ENCODE assay signal across 17 cellular contexts in the genomic region with DNA sequence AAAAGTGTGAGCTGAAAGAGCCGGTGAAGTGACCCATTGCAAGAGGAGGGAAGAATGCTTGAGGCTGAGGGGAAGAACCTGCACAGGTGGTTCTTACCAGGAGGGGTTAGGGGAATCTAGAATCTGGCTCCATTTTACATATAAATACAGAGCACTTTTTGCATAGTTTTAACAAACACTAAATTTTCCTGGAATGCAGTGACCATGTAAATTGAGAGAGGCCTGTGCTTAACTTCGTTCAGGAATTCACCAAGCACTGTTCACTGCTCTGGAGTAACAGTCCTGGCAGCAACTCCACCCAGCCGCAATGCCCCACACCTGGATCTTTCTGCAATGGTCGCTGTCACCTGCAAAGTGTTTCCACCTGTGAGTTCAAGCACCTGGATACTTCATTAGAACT. TPM values are rescaled to one million over a fixed set of nuclear protein-coding genes. Genes with fewer than 3 reads are reported as not detected.
DNase-seq lines count a peak whose midpoint lies in the region; ATAC-seq, FAIRE-seq and TF ChIP-seq lines count a peak whose summit lies in the region.
"Had no signal": no experiment of that assay in that cellular context is flagged by ENCODE, and none has a peak within 500 bp of the region (broad histone marks: within the 10 kb centered on the region; RNA-seq: fewer than 3 reads in every experiment).

No MANE protein-coding gene starts in this region.

- no peak for FAIRE-seq in GM12878 (lab: Jason Lieb, UNC)
- FAIRE-seq: G401.6, GM12892, GM18507 had no signal

- no peaks in the 10 kb centered on the region for H3K9me2 ChIP-seq in hepatocyte (replicated peaks; ENCODE audit: insufficient read depth)

- no peaks in the 10 kb centered on the region for H3K36me3 Mint-ChIP-seq in Caco-2 (ENCODE audit: insufficient read depth, unreplicated experiment)
- H3K36me3 Mint-ChIP-seq in activated T-cell treated with anti-CD3 and anti-CD28 coated beads, Interleukin-2, amount 50 U/mL, for 72 hours (ENCODE audit: insufficient read depth in 2 of 2): no peaks in the 10 kb centered on the region
- H3K36me3 Mint-ChIP-seq: CD8-positive, alpha-beta T cell had no signal

- SMC1A ChIA-PET in GM12878 (lab: Charles Lee; ENCODE audit: uncharacterized antibody, unreplicated experiment): no interaction called here

- no peaks in the 10 kb centered on the region for H4K20me1 ChIP-seq in GM12878 (ENCODE audit: control insufficient read depth, insufficient read depth)
- H4K20me1 ChIP-seq in hepatocyte (ENCODE audit: insufficient read depth, poor library complexity, severe bottlenecking): no peaks in the 10 kb centered on the region
- H4K20me1 ChIP-seq: BLaER1 treated with 17β-estradiol and CSF1 and Interleukin-3, amounts not matched to agents 10 nM and 100 nM had no signal

- ATAC-seq in GM12878: no peak
- ATAC-seq in activated T-cell treated with anti-CD3 and anti-CD28 coated beads, Interleukin-2, amount 50 U/mL, for 72 hours (replicated peaks in 1 of 2): no peak
- ATAC-seq: CD8-positive, alpha-beta T cell had no signal

- H3K27me3 Mint-ChIP-seq in Caco-2 (ENCODE audit: insufficient read depth, unreplicated experiment): no peaks in the 10 kb centered on the region
- H3K27me3 Mint-ChIP-seq in activated T-cell treated with anti-CD3 and anti-CD28 coated beads, Interleukin-2, amount 50 U/mL, for 72 hours (ENCODE audit: low read depth): peaks cover 31% of the 10 kb centered on the region

- H2AFZ ChIP-seq in GM12878 (ENCODE audit: control insufficient read depth, low read depth, low read length): no peak overlapping the region
- no peak overlapping the region for H2AFZ ChIP-seq in mesenchymal stem cell (ENCODE audit: low read depth, low read length)
- H2AFZ ChIP-seq in hepatocyte: no peak overlapping the region

- H3K4me3 ChIP-seq in Caco-2 (ENCODE audit: low read depth, low read length) (no peak overlapping the region), H7 (ENCODE audit: insufficient read depth, low read depth, low read length) (no peak overlapping the region), GM12878 (no peak overlapping the region), mesenchymal stem cell (ENCODE audit: insufficient read depth in 1 of 2, low read depth in 1 of 2, low read length in 2 of 2) (no peak overlapping the region), hepatocyte (no peak overlapping the region)
- H3K4me3 ChIP-seq: BLaER1 treated with 17β-estradiol and CSF1 and Interleukin-3, amounts not matched to agents 10 nM and 100 nM had no signal

- H3K27ac ChIP-seq in GM12878 (ENCODE audit: control insufficient read depth, insufficient read depth) (no peak overlapping the region), mesenchymal stem cell (ENCODE audit: low read length, poor library complexity, severe bottlenecking) (peak overlapping the region; percentile 42), hepatocyte (no peak overlapping the region)
- H3K27ac ChIP-seq: BLaER1 treated with 17β-estradiol and CSF1 and Interleukin-3, amounts not matched to agents 10 nM and 100 nM had no signal

- no peak overlapping the region for H2AK5ac ChIP-seq in mesenchymal stem cell (ENCODE audit: low read length, severe bottlenecking)

- RAD21 ChIA-PET in GM12878 (lab: Charles Lee; ENCODE audit: unreplicated experiment): no interaction called here

- H3K79me2 ChIP-seq in GM12878 (ENCODE audit: control insufficient read depth, insufficient read depth, low read length) (no peaks in the 10 kb centered on the region), hepatocyte (no peaks in the 10 kb centered on the region)

- POLR2A ChIA-PET in Caco-2 (lab: Charles Lee): interaction anchor here (0.6 kb wide), 2 partner anchors 30 to 37 kb away, joined by 3 to 7 read pairs; no protein-coding TSS in a partner anchor
- POLR2A ChIA-PET in GM12878 (lab: Charles Lee): no interaction called here

- CTCF ChIA-PET in Caco-2 (lab: Charles Lee): interaction anchor here (0.6 to 1.2 kb wide), 2 partner anchors 9 to 45 kb away, joined by 3 read pairs; no protein-coding TSS in a partner anchor
- CTCF ChIA-PET in GM12878 (lab: Yijun Ruan, JAX): no interaction called here

- H2BK15ac ChIP-seq in mesenchymal stem cell (ENCODE audit: low read depth, poor library complexity, severe bottlenecking): no peak overlapping the region

- no peak overlapping the region for H3K18ac ChIP-seq in mesenchymal stem cell (ENCODE audit: low read depth in 1 of 2, low read length in 2 of 2)

- in situ Hi-C loops in GM12878 (cut with MboI): no loop called here

- intact Hi-C loops in Caco-2 (cut with micrococcal nuclease; ENCODE audit: unreplicated experiment) (no loop called here), GM12878 (cut with micrococcal nuclease; ENCODE audit: unreplicated experiment) (no loop called here)

- DNase-seq in Caco-2 (no peak), H7 (peak; percentile 49), GM12878 (ENCODE audit: low read depth, low spot score) (no peak), mesenchymal stem cell (no peak), hepatocyte (ENCODE audit: low spot score) (no peak), NCI-H1417 treated with DMSO at 0.1 percent for 48 hours (lab: John Stamatoyannopoulos, UW) (no peak)
- DNase-seq in activated T-cell treated with anti-CD3 and anti-CD28 coated beads, Interleukin-2, amount 50 U/mL, for 72 hours: no peak
- DNase-seq: CD8-positive, alpha-beta T cell; DMS 273 treated with DMSO at 0.1 percent for 48 hours; DMS53; DND-41 had no signal

- H2BK120ac ChIP-seq in mesenchymal stem cell (ENCODE audit: low read depth, low read length): no peak overlapping the region

- no peak overlapping the region for H3K23ac ChIP-seq in mesenchymal stem cell (ENCODE audit: low read length in 2 of 2)

- BruUV-seq in Caco-2 (replicated peaks; lab: Mats Ljungman, UMichigan): no TSS peak
- no TSS peak for BruUV-seq in GM12878 (replicated peaks; lab: Mats Ljungman, UMichigan)

- H3K9me3 Mint-ChIP-seq in Caco-2 (ENCODE audit: unreplicated experiment): no peaks in the 10 kb centered on the region
- H3K9me3 Mint-ChIP-seq in activated T-cell treated with anti-CD3 and anti-CD28 coated beads, Interleukin-2, amount 50 U/mL, for 72 hours: no peaks in the 10 kb centered on the region
- H3K9me3 Mint-ChIP-seq: CD8-positive, alpha-beta T cell had no signal

- no peak overlapping the region for H3K14ac ChIP-seq in mesenchymal stem cell (ENCODE audit: low read length in 2 of 2)

- H3K4me3 Mint-ChIP-seq in Caco-2 (ENCODE audit: unreplicated experiment): no peak overlapping the region
- H3K4me3 Mint-ChIP-seq in activated T-cell treated with anti-CD3 and anti-CD28 coated beads, Interleukin-2, amount 50 U/mL, for 72 hours: no peak overlapping the region
- H3K4me3 Mint-ChIP-seq: B cell; CD8-positive, alpha-beta T cell had no signal

- no peak for TF ChIP-seq POLR2A in GM12878 (IDR thresholded peaks at IDR 0.05; ENCODE audit: low read depth, low read length)

- TF ChIP-seq CTCF in Caco-2 (IDR thresholded peaks at IDR 0.05; ENCODE audit: insufficient read depth in 1 of 2, low read depth in 1 of 2, low read length in 1 of 2, severe bottlenecking in 1 of 2, unreplicated experiment in 1 of 2): no peak
- no peak for TF ChIP-seq CTCF in GM12878 (IDR thresholded peaks at IDR 0.05 in 2 of 3, conservative IDR thresholded peaks at IDR 0.05 in 1 of 3; ENCODE audit: control insufficient read depth in 2 of 3, extremely low read depth in 1 of 3, insufficient read depth in 1 of 3, low read depth in 3 of 3, low read length in 3 of 3)
- TF ChIP-seq CTCF in hepatocyte (IDR thresholded peaks at IDR 0.05; ENCODE audit: poor library complexity): no peak

- H3K9me3 ChIP-seq in Caco-2 (no peaks in the 10 kb centered on the region), GM12878 (replicated peaks; ENCODE audit: control insufficient read depth, insufficient read depth, low read length) (no peaks in the 10 kb centered on the region), mesenchymal stem cell (ENCODE audit: control insufficient read depth, low read length) (no peaks in the 10 kb centered on the region), hepatocyte (ENCODE audit: low read depth) (no peaks in the 10 kb centered on the region)
- H3K9me3 ChIP-seq: BLaER1 treated with 17β-estradiol and CSF1 and Interleukin-3, amounts not matched to agents 10 nM and 100 nM had no signal

- H3K27ac Mint-ChIP-seq in Caco-2 (ENCODE audit: unreplicated experiment): peak overlapping the region; percentile 30
- no peak overlapping the region for H3K27ac Mint-ChIP-seq in activated T-cell treated with anti-CD3 and anti-CD28 coated beads, Interleukin-2, amount 50 U/mL, for 72 hours
- H3K27ac Mint-ChIP-seq: B cell; CD8-positive, alpha-beta T cell had no signal

- no peak overlapping the region for H3K4me2 ChIP-seq in GM12878 (ENCODE audit: control insufficient read depth, insufficient read depth)
- no peak overlapping the region for H3K4me2 ChIP-seq in mesenchymal stem cell (ENCODE audit: low read length, poor library complexity, severe bottlenecking)
- no peak overlapping the region for H3K4me2 ChIP-seq in hepatocyte
- H3K4me2 ChIP-seq: BLaER1 treated with 17β-estradiol and CSF1 and Interleukin-3, amounts not matched to agents 10 nM and 100 nM had no signal

- H3K4me1 ChIP-seq in Caco-2 (peaks cover 63% of the 10 kb centered on the region), GM12878 (ENCODE audit: control insufficient read depth, insufficient read depth, low read length) (no peaks in the 10 kb centered on the region), mesenchymal stem cell (ENCODE audit: control insufficient read depth, insufficient read depth, low read depth, low read length) (peaks cover 5% of the 10 kb centered on the region), hepatocyte (ENCODE audit: insufficient read depth) (peaks cover 11% of the 10 kb centered on the region)

- TF ChIP-seq RAD21 in GM12878 (IDR thresholded peaks at IDR 0.05; ENCODE audit: insufficient read depth, low read depth, low read length): no peak

- H4K8ac ChIP-seq in mesenchymal stem cell (ENCODE audit: low read length): no peak overlapping the region

- H3K9ac ChIP-seq in GM12878 (ENCODE audit: control insufficient read depth, insufficient read depth, low read length) (no peak overlapping the region), mesenchymal stem cell (ENCODE audit: low read length) (no peak overlapping the region)
- H3K9ac ChIP-seq: BLaER1 treated with 17β-estradiol and CSF1 and Interleukin-3, amounts not matched to agents 10 nM and 100 nM had no signal

- H3K79me1 ChIP-seq in mesenchymal stem cell (replicated peaks; ENCODE audit: low read length, poor library complexity, severe bottlenecking): no peaks in the 10 kb centered on the region

- no peaks in the 10 kb centered on the region for H3K36me3 ChIP-seq in Caco-2 (ENCODE audit: control insufficient read depth, insufficient read depth, low read length)
- H3K36me3 ChIP-seq in H7 (replicated peaks; ENCODE audit: control insufficient read depth, insufficient read depth, low read length): no peaks in the 10 kb centered on the region
- H3K36me3 ChIP-seq in GM12878 (ENCODE audit: control insufficient read depth in 2 of 2, insufficient read depth in 2 of 2, low read length in 1 of 2): no peaks in the 10 kb centered on the region
- H3K36me3 ChIP-seq in mesenchymal stem cell (ENCODE audit: control insufficient read depth in 1 of 2, insufficient read depth in 2 of 2, low read depth in 1 of 2, low read length in 2 of 2): no peaks in the 10 kb centered on the region
- no peaks in the 10 kb centered on the region for H3K36me3 ChIP-seq in hepatocyte (replicated peaks; ENCODE audit: insufficient read depth, low read depth)
- H3K36me3 ChIP-seq: BLaER1 treated with 17β-estradiol and CSF1 and Interleukin-3, amounts not matched to agents 10 nM and 100 nM had no signal

- H2BK5ac ChIP-seq in mesenchymal stem cell (ENCODE audit: low read depth, low read length, poor library complexity, severe bottlenecking): no peak overlapping the region

- H3K4me1 Mint-ChIP-seq in Caco-2 (ENCODE audit: low read depth, unreplicated experiment): peaks cover 65% of the 10 kb centered on the region
- no peaks in the 10 kb centered on the region for H3K4me1 Mint-ChIP-seq in activated T-cell treated with anti-CD3 and anti-CD28 coated beads, Interleukin-2, amount 50 U/mL, for 72 hours (ENCODE audit: low read depth)
- H3K4me1 Mint-ChIP-seq: B cell had no signal

- H2BK12ac ChIP-seq in mesenchymal stem cell (ENCODE audit: low read length in 2 of 2): no peak overlapping the region

- H3K27me3 ChIP-seq in Caco-2 (replicated peaks; ENCODE audit: control insufficient read depth, insufficient read depth, low read length): no peaks in the 10 kb centered on the region
- H3K27me3 ChIP-seq in H7 (ENCODE audit: control insufficient read depth, insufficient read depth, low read length): no peaks in the 10 kb centered on the region
- H3K27me3 ChIP-seq in GM12878 (replicated peaks in 1 of 2; ENCODE audit: control insufficient read depth in 2 of 2, insufficient read depth in 2 of 2, low read length in 1 of 2): peaks cover 0 to 4% of the 10 kb centered on the region in 2 experiments; a peak in 2 of 4 replicates
- no peaks in the 10 kb centered on the region for H3K27me3 ChIP-seq in mesenchymal stem cell (ENCODE audit: control insufficient read depth in 1 of 2, insufficient read depth in 1 of 2, low read length in 2 of 2)
- H3K27me3 ChIP-seq in hepatocyte: no peaks in the 10 kb centered on the region
- H3K27me3 ChIP-seq: BLaER1 treated with 17β-estradiol and CSF1 and Interleukin-3, amounts not matched to agents 10 nM and 100 nM had no signal

- H4K91ac ChIP-seq in mesenchymal stem cell (ENCODE audit: low read length): no peak overlapping the region

- 23% methylated on average over 4 of the region's 4 CpGs for WGBS in GM12878 (ENCODE audit: insufficient coverage, insufficient replicate concordance, low lambda C conversion rate, missing lambda C conversion rate)
- 84% methylated on average over 4 of the region's 4 CpGs for WGBS in mesenchymal stem cell
- WGBS in hepatocyte (ENCODE audit: low lambda C conversion rate, missing lambda C conversion rate): 67% methylated on average over 4 of the region's 4 CpGs

- H3K4ac ChIP-seq in mesenchymal stem cell (ENCODE audit: low read depth in 1 of 2, low read length in 2 of 2): no peak overlapping the region

- no peak for TF ChIP-seq EP300 in GM12878 (IDR thresholded peaks at IDR 0.05; ENCODE audit: borderline replicate concordance in 1 of 2, control insufficient read depth in 1 of 2, low read depth in 2 of 2, low read length in 2 of 2)

RNA-seq across cellular contexts. Expression of gene RIPOR3, which starts 13.2 kb away (rescaled TPM):
- total RNA-seq in Caco-2 (2022) (0.18 and 0.67 TPM in 2 replicates), GM12878 (2014; rRNA removed) (not detected in 2 replicates), GM12878 (2014; rRNA removed; fragmentation: Illumina TruSeq; extraction: Trizol) (not detected in 2 replicates), GM12878 (2021) (0.05 TPM in 1 of 2 replicates, not detected in the other), hepatocyte (4.3 and 5.6 TPM in 2 replicates)
- total RNA-seq in H7 (2014; rRNA removed; shearing (Covaris generic)): 1.1 and 4.2 TPM in 2 replicates
- total RNA-seq in GM12878 (2013; cell fraction: nucleolus; rRNA removed): not detected in 2 replicates
- 0.10 TPM for polyA plus RNA-seq in GM12878 (2011; ENCODE audit: low read depth)
- polyA plus RNA-seq in GM12878 (2011; rRNA removed) (not detected in 2 replicates), GM12878 (2014; fragmentation: Illumina TruSeq; extraction: Trizol) (0.07 TPM in 1 of 2 replicates, not detected in the other), GM12878 (2014; fragmentation: Nextera tagmentation; extraction: Ambion mirVana) (not detected), GM12878 (2014; rRNA removed) (0.04 TPM in 1 of 2 replicates, not detected in the other), GM12878 (2016; fragmentation: Nextera tagmentation; extraction: Ambion mirVana) (under 1 TPM; 0.17 to 0.55 TPM), hepatocyte (5.7 and 10.3 TPM in 2 replicates)
- polyA plus RNA-seq in GM12878 (2011; cell fraction: cytosol; rRNA removed): not detected in 2 replicates
- polyA plus RNA-seq in GM12878 (2011; cell fraction: nucleus; rRNA removed): 0.07 TPM in 1 of 2 replicates, not detected in the other
- 0.32 and 0.50 TPM in 2 replicates for polyA plus RNA-seq in GM12878 (2012)
- not detected in 2 replicates for polyA minus RNA-seq in GM12878 (2011; rRNA and poly(A)+ RNA removed)
- polyA minus RNA-seq in GM12878 (2011; cell fraction: cytosol; rRNA and poly(A)+ RNA removed): not detected in 2 replicates
- not detected in 2 replicates for polyA minus RNA-seq in GM12878 (2011; cell fraction: nucleus; rRNA and poly(A)+ RNA removed)
- polyA plus RNA-seq in mesenchymal stem cell (2013, experiment 1 of 2): 45.9 TPM
- polyA plus RNA-seq in mesenchymal stem cell (2013, experiment 2 of 2): 43.6 TPM
- total RNA-seq in activated T-cell treated with anti-CD3 and anti-CD28 coated beads, Interleukin-2, amount 50 U/mL, for 72 hours: under 1 TPM; 0.14 to 0.23 TPM
- total RNA-seq: A172; CD8-positive, alpha-beta T cell had no signal

RNA-seq across cellular contexts. Expression of gene PARD6B, which starts 26.9 kb away (rescaled TPM):
- total RNA-seq in Caco-2 (2022) (153 and 156 TPM in 2 replicates), GM12878 (2014; rRNA removed) (2.1 and 2.6 TPM in 2 replicates), GM12878 (2014; rRNA removed; fragmentation: Illumina TruSeq; extraction: Trizol) (3.0 and 3.1 TPM in 2 replicates), GM12878 (2021) (4.3 and 4.7 TPM in 2 replicates), hepatocyte (38.5 and 41.0 TPM in 2 replicates)
- 18.9 and 24.5 TPM in 2 replicates for total RNA-seq in H7 (2014; rRNA removed; shearing (Covaris generic))
- 5.4 and 5.5 TPM in 2 replicates for total RNA-seq in GM12878 (2013; cell fraction: nucleolus; rRNA removed)
- 0.54 TPM for polyA plus RNA-seq in GM12878 (2011; ENCODE audit: low read depth)
- polyA plus RNA-seq in GM12878 (2011; rRNA removed) (1.3 and 2.6 TPM in 2 replicates), GM12878 (2014; fragmentation: Illumina TruSeq; extraction: Trizol) (0.65 and 1.1 TPM in 2 replicates), GM12878 (2014; fragmentation: Nextera tagmentation; extraction: Ambion mirVana) (1 to 10 TPM in 1 of 2 experiments, under 1 TPM in 1; 0.57 to 1.9 TPM), GM12878 (2014; rRNA removed) (0.85 and 0.86 TPM in 2 replicates), GM12878 (2016; fragmentation: Nextera tagmentation; extraction: Ambion mirVana) (1 to 10 TPM; 2.5 to 3.0 TPM), hepatocyte (14.6 and 16.1 TPM in 2 replicates)
- 0.57 and 0.67 TPM in 2 replicates for polyA plus RNA-seq in GM12878 (2011; cell fraction: cytosol; rRNA removed)
- 0.55 and 0.63 TPM in 2 replicates for polyA plus RNA-seq in GM12878 (2011; cell fraction: nucleus; rRNA removed)
- polyA plus RNA-seq in GM12878 (2012): 0.60 and 0.88 TPM in 2 replicates
- 1.2 and 1.8 TPM in 2 replicates for polyA minus RNA-seq in GM12878 (2011; rRNA and poly(A)+ RNA removed)
- polyA minus RNA-seq in GM12878 (2011; cell fraction: cytosol; rRNA and poly(A)+ RNA removed): 1.2 and 1.6 TPM in 2 replicates
- polyA minus RNA-seq in GM12878 (2011; cell fraction: nucleus; rRNA and poly(A)+ RNA removed): 0.73 and 1.1 TPM in 2 replicates
- 2.3 TPM for polyA plus RNA-seq in mesenchymal stem cell (2013, experiment 1 of 2)
- 2.5 TPM for polyA plus RNA-seq in mesenchymal stem cell (2013, experiment 2 of 2)
- total RNA-seq in activated T-cell treated with anti-CD3 and anti-CD28 coated beads, Interleukin-2, amount 50 U/mL, for 72 hours: 1 to 10 TPM; 4.3 to 5.0 TPM
